ENCODE assay signal across 8 cellular contexts in genomic region chr20:58980711-58981563, GRCh38. TPM values are rescaled to one million over a fixed set of nuclear protein-coding genes. Genes with fewer than 3 reads are reported as not detected.
A peak's percentile ranks its signal among the peaks of the same experiment; 100 is the strongest.
DNase-seq lines count a peak whose midpoint lies in the region; ATAC-seq and TF ChIP-seq lines count a peak whose summit lies in the region.

TSS of gene NELFCD (plus strand) at chr20:58981256. CDS start at chr20:58981310, 54 bp downstream.

- H3K36me3 Mint-ChIP-seq in activated T-helper 17 cell treated with anti-CD3 and anti-CD28 coated beads, Interleukin-2, amount 50 U/mL, for 72 hours (ENCODE audit: low read depth): peaks cover 38% of the 10 kb centered on the region
- H3K36me3 Mint-ChIP-seq in natural killer cell: no peaks in the 10 kb centered on the region

- H3K9ac ChIP-seq in KMS-11: peak within 1 kb of the TSS; percentile 83

- peak within 1 kb of the TSS; percentile 80 for H3K27ac Mint-ChIP-seq in activated T-helper 17 cell treated with anti-CD3 and anti-CD28 coated beads, Interleukin-2, amount 50 U/mL, for 72 hours
- H3K27ac Mint-ChIP-seq in natural killer cell: peak within 1 kb of the TSS; percentile 70 to 87

- H2AFZ ChIP-seq in KMS-11 (ENCODE audit: low read depth): peak within 1 kb of the TSS; percentile 91

- H3K4me3 ChIP-seq in KMS-11 (IDR thresholded peaks at IDR 0.05; ENCODE audit: insufficient read depth, low read depth, low read length): no peak within 1 kb of the TSS

- intact Hi-C loops in natural killer cell (cut with micrococcal nuclease): loop anchor here (1.0 to 5.0 kb wide), 3 partner anchors 74 to 674 kb away; partner anchors contain the start of gene RAB22A

- H3K27me3 ChIP-seq in KMS-11 (ENCODE audit: insufficient read depth, low read depth): no peaks in the 10 kb centered on the region

- peaks cover 8% of the 10 kb centered on the region for H3K9me3 Mint-ChIP-seq in activated T-helper 17 cell treated with anti-CD3 and anti-CD28 coated beads, Interleukin-2, amount 50 U/mL, for 72 hours
- peaks cover 0 to 3% of the 10 kb centered on the region in 2 donors for H3K9me3 Mint-ChIP-seq in natural killer cell

- H3K4me1 Mint-ChIP-seq in activated T-helper 17 cell treated with anti-CD3 and anti-CD28 coated beads, Interleukin-2, amount 50 U/mL, for 72 hours: peaks cover 26% of the 10 kb centered on the region
- H3K4me1 Mint-ChIP-seq in natural killer cell: peaks cover 21 to 29% of the 10 kb centered on the region in 2 donors

- H3K4me3 Mint-ChIP-seq in activated T-helper 17 cell treated with anti-CD3 and anti-CD28 coated beads, Interleukin-2, amount 50 U/mL, for 72 hours: peak within 1 kb of the TSS; percentile 80
- H3K4me3 Mint-ChIP-seq in natural killer cell: peak within 1 kb of the TSS; percentile 77

- no peaks in the 10 kb centered on the region; the same call in 1 of the 2 replicates for H3K36me3 ChIP-seq in KMS-11 (ENCODE audit: insufficient read depth)

- no peaks in the 10 kb centered on the region for H4K20me1 ChIP-seq in KMS-11 (ENCODE audit: insufficient read depth)

- peak; percentile 93 for DNase-seq in DMS53 (lab: John Stamatoyannopoulos, UW)
- peak; percentile 90 for DNase-seq in RPMI7951 (ENCODE audit: low read depth)
- DNase-seq in fibroblast of peridontal ligament (ENCODE audit: extremely low read depth): peak; percentile 65
- peak; percentile 87 for DNase-seq in natural killer cell
- peak; percentile 72 to 89 (median 86) for DNase-seq in stimulated activated naive CD4-positive, alpha-beta T cell (lab: John Stamatoyannopoulos, UW)

- TF ChIP-seq CTCF in KMS-11 (conservative IDR thresholded peaks at IDR 0.05; ENCODE audit: low read depth, low read length): no peak
- TF ChIP-seq CTCF in natural killer cell (IDR thresholded peaks at IDR 0.05): no peak

- peaks cover 45% of the 10 kb centered on the region for H3K79me2 ChIP-seq in KMS-11 (ENCODE audit: insufficient read depth, low read depth)

- H3K27me3 Mint-ChIP-seq in activated T-helper 17 cell treated with anti-CD3 and anti-CD28 coated beads, Interleukin-2, amount 50 U/mL, for 72 hours: no peaks in the 10 kb centered on the region
- H3K27me3 Mint-ChIP-seq in natural killer cell (ENCODE audit: low read depth in 2 of 2): no peaks in the 10 kb centered on the region

- H3K27ac ChIP-seq in KMS-11: peak within 1 kb of the TSS; percentile 67

- ATAC-seq in GM21723 (IDR thresholded peaks at IDR 0.05; ENCODE audit: unreplicated experiment): peak; percentile 70
- ATAC-seq in activated T-helper 17 cell treated with anti-CD3 and anti-CD28 coated beads, Interleukin-2, amount 50 U/mL, for 72 hours (replicated peaks): peak; percentile 90
- peak; percentile 86 to 94 (median 87) for ATAC-seq in natural killer cell

- H3K4me1 ChIP-seq in KMS-11 (ENCODE audit: low read depth, poor library complexity, severe bottlenecking): peaks cover 15% of the 10 kb centered on the region

- peak within 1 kb of the TSS; percentile 87 for H3K4me2 ChIP-seq in KMS-11

RNA-seq across cellular contexts. Expression of gene NELFCD, which starts in this region (rescaled TPM):
- 82.8 and 87.3 TPM in 2 replicates for total RNA-seq in RPMI7951 (2014; rRNA removed; shearing (Covaris generic))
- 100 to 1,000 TPM in 1 of 2 donors, 10 to 100 TPM in 1; 92.7 to 124 TPM for total RNA-seq in activated T-helper 17 cell treated with anti-CD3 and anti-CD28 coated beads, Interleukin-2, amount 50 U/mL, for 72 hours
- total RNA-seq in natural killer cell: 100 to 1,000 TPM in 1 of 3 donors, 10 to 100 TPM in 2; 75.7 to 105 (median 92.6) TPM
